8 cellular contexts compared by ENCODE assay signal in the genomic region with DNA sequence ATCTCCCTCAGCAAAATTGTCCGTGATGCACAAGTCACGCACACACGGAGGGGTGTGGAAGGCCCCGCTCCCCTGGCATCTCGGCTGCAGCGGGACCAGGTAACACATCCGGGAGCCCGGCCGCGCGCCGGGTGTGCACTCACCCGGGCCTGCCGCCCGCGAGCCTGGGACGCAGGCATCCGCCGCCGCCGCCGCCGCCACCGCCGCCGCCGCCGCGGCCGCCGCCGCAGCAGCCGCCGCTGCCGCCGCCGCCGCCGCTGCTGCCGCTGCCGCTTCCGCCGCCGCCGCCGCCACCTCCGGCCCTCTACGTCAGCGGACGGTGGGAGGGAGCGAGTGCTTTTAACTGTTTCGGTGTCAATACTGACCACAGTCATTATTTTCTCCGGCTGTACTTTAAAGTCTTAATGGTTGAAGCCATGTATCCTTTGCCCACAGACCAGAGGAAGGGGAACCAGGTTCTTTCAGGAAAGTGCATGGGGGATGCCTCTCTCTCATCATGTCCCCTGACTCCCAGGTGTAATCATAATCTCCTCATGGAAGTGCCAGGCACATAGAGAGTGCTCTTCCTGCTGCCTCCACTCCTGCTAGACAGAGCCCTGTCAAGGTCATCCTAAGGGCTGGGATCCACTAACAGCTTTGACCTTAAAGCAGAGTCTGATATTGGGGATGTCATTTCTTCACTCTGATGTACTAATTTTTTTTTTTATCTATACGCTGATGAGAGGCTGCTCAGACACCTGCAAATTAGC. TPM values are rescaled to one million over a fixed set of nuclear protein-coding genes. Genes with fewer than 3 reads are reported as not detected.
DNase-seq lines count a peak whose midpoint lies in the region; ATAC-seq and TF ChIP-seq lines count a peak whose summit lies in the region.

No MANE protein-coding gene starts in this region.

- no peaks in the 10 kb centered on the region for H4K20me1 ChIP-seq in OCI-LY7 (ENCODE audit: insufficient read depth, low read length)

- no peaks in the 10 kb centered on the region for H3K27me3 ChIP-seq in right cardiac atrium (ENCODE audit: control insufficient read depth, insufficient read depth)

- H3K4me1 ChIP-seq in OCI-LY7 (ENCODE audit: insufficient read depth, low read length, poor library complexity, severe bottlenecking) = peaks cover 8% of the 10 kb centered on the region
- no peaks in the 10 kb centered on the region for H3K4me1 ChIP-seq in right cardiac atrium (ENCODE audit: control insufficient read depth, insufficient read depth, low read length)

- H3K9me3 Mint-ChIP-seq in activated naive CD4-positive, alpha-beta T cell treated with anti-CD3 and anti-CD28 coated beads, Interleukin-2, amount 50 U/mL, for 72 hours = peaks cover 11 to 19% of the 10 kb centered on the region in 2 donors

- no TSS peak for BruUV-seq in OCI-LY7 (replicated peaks; lab: Mats Ljungman, UMichigan)

- ATAC-seq in HG02840 (IDR thresholded peaks at IDR 0.05; ENCODE audit: low FRiP score, unreplicated experiment) (peak; percentile 59), right cardiac atrium (peak; percentile 68 to 83), HG03097 (IDR thresholded peaks at IDR 0.05; ENCODE audit: low FRiP score, unreplicated experiment) (no peak)
- peak; percentile 68 to 77 for ATAC-seq in activated naive CD4-positive, alpha-beta T cell treated with anti-CD3 and anti-CD28 coated beads, Interleukin-2, amount 50 U/mL, for 72 hours

- CTCF ChIA-PET in OCI-LY7 (lab: Charles Lee; ENCODE audit: unreplicated experiment) = no interaction called here

- TF ChIP-seq CTCF in OCI-LY7 (conservative IDR thresholded peaks at IDR 0.05; ENCODE audit: low read length) (no peak), retinal pigment epithelial cell (conservative IDR thresholded peaks at IDR 0.05; ENCODE audit: low read depth, low read length) (no peak)

- WGBS in right cardiac atrium = 8% methylated on average over 19 of the region's 54 CpGs

- peak overlapping the region; percentile 99 for H2AFZ ChIP-seq in OCI-LY7 (ENCODE audit: low read length)

- H3K36me3 ChIP-seq in OCI-LY7 (ENCODE audit: insufficient read depth, low read length) = no peaks in the 10 kb centered on the region

- H3K9me3 ChIP-seq in OCI-LY7 (ENCODE audit: low read length) (no peaks in the 10 kb centered on the region), right cardiac atrium (ENCODE audit: control insufficient read depth, low read length) (no peaks in the 10 kb centered on the region)

- peaks cover 5 to 14% of the 10 kb centered on the region in 2 donors for H3K36me3 Mint-ChIP-seq in activated naive CD4-positive, alpha-beta T cell treated with anti-CD3 and anti-CD28 coated beads, Interleukin-2, amount 50 U/mL, for 72 hours

- POLR2A ChIA-PET in OCI-LY7 (lab: Charles Lee) = interaction anchor here (0.7 kb wide), 1 partner anchor 360 kb away, joined by 3 read pairs; no protein-coding TSS in a partner anchor

- H3K27ac ChIP-seq in OCI-LY7 (ENCODE audit: low read depth, low read length, poor library complexity, severe bottlenecking) (peak overlapping the region; percentile 25), right cardiac atrium (ENCODE audit: low read length) (peak overlapping the region; percentile 67)

- no peak overlapping the region for H3K27ac Mint-ChIP-seq in activated naive CD4-positive, alpha-beta T cell treated with anti-CD3 and anti-CD28 coated beads, Interleukin-2, amount 50 U/mL, for 72 hours

- H3K9me2 ChIP-seq in OCI-LY7 (ENCODE audit: insufficient read depth, low read length) = no peaks in the 10 kb centered on the region

- DNase-seq in NCI-H2171 (lab: John Stamatoyannopoulos, UW) = peak; percentile 0
- DNase-seq in NCI-H2171 treated with DMSO at 0.1 percent for 48 hours (lab: John Stamatoyannopoulos, UW) = no peak
- DNase-seq in OCI-LY7 (ENCODE audit: low spot score) = peak; percentile 66
- DNase-seq in activated naive CD4-positive, alpha-beta T cell treated with anti-CD3 and anti-CD28 coated beads, Interleukin-2, amount 50 U/mL, for 72 hours (ENCODE audit: low spot score in 2 of 2) = peak in 1 of 2 donors; percentile 7
- peak; percentile 55 to 71 (median 65) for DNase-seq in right cardiac atrium
- DNase-seq in retinal pigment epithelial cell (ENCODE audit: low read depth) = no peak

- no peaks in the 10 kb centered on the region for H3K79me2 ChIP-seq in OCI-LY7 (ENCODE audit: insufficient read depth, low read depth, low read length)

- H3K4me2 ChIP-seq in OCI-LY7 (ENCODE audit: low read length) = peak overlapping the region; percentile 76

- intact Hi-C loops in OCI-LY7 (cut with micrococcal nuclease; ENCODE audit: unreplicated experiment) (no loop called here), right cardiac atrium (cut with DNase I) (no loop called here)

- H3K4me3 ChIP-seq in OCI-LY7 (ENCODE audit: low read depth, low read length, poor library complexity, severe bottlenecking) (peak overlapping the region; percentile 70), right cardiac atrium (ENCODE audit: low read length) (peak overlapping the region; percentile 79), retinal pigment epithelial cell (ENCODE audit: low read length) (peak overlapping the region; percentile 52)

RNA-seq across cellular contexts. Expression of gene MAGEE2, which starts 38.0 kb away (rescaled TPM):
- total RNA-seq in OCI-LY7 (2014; rRNA removed; shearing (Covaris generic)) = not detected in 2 replicates
- total RNA-seq in OCI-LY7 (2022) (not detected in 2 replicates), right cardiac atrium (under 1 TPM; 0.32 to 0.40 (median 0.37) TPM)
- total RNA-seq in activated naive CD4-positive, alpha-beta T cell treated with anti-CD3 and anti-CD28 coated beads, Interleukin-2, amount 50 U/mL, for 72 hours = not detected
- 0.11 TPM for polyA plus RNA-seq in right cardiac atrium

Comparison
In these comparisons a context has a peak if more than half of its experiments do, and no peak if none do; other contexts are left out.
1. DNase-seq: peak in NCI-H2171 (single experiment), OCI-LY7 (single experiment) and right cardiac atrium (3 of 3); none in NCI-H2171 treated with DMSO at 0.1 percent for 48 hours (single experiment) and retinal pigment epithelial cell (single experiment).
2. Peak in every context shown above with its lines, with median percentiles within 50 percentile points of each other: H3K4me3 ChIP-seq.